In the genomic region with DNA sequence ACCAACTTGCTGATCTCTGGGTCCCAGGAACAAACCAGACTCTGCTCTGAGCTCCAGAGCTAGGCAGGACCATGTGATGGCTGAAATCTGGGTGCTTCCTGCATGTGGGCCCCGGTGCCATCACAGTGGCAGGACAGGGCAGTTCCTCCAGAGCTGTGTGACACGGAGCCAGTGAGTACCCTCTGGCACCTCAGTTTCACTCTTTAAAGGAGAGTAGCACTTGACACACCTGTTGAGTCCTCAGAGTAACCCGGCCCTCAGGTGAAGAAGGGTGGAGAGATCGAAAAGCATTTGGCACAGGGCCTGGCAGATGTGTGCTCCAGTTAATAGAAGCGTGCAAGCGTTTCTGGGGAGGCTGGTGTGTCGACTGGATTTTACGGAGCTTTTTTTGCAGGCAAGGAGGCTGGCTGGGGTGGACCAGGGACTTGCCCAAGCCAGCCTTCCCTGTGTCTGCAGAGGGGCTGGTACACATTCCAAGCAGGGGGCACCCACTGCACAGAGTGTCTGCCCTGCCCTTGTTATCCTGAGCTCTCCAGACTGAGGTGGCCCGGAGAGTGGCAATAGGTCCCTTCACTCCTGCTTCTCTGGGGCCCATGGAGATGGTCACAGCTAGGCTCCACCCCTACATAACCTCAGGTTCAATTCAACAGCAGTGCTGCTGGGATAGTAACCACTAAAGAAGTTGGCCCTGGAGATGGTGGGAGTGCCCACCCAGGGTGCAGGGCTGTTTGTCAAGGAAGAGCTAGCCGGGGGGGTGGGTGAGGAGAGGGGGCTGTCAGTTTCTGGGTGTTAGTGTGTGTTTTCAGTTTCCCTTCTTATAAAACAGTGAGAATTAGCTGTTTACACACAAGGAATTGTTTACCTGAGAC, we compare ENCODE assay signal across 10 cellular contexts. TPM values are rescaled to one million over a fixed set of nuclear protein-coding genes. Genes with fewer than 3 reads are reported as not detected.
A peak's percentile ranks its signal among the peaks of the same experiment; 100 is the strongest.
DNase-seq lines count a peak whose midpoint lies in the region; ATAC-seq and TF ChIP-seq lines count a peak whose summit lies in the region.
"Had no signal": no experiment of that assay in that cellular context is flagged by ENCODE, and none has a peak within 500 bp of the region (broad histone marks: within the 10 kb centered on the region; RNA-seq: fewer than 3 reads in every experiment).

No MANE protein-coding gene starts in this region.

- TF ChIP-seq CTCF in Panc1 (IDR thresholded peaks at IDR 0.05): no peak
- TF ChIP-seq CTCF in endothelial cell (IDR thresholded peaks at IDR 0.05; ENCODE audit: unreplicated experiment): no peak
- no peak for TF ChIP-seq CTCF in type B pancreatic cell (conservative IDR thresholded peaks at IDR 0.05)

- H3K27me3 ChIP-seq in Panc1 (ENCODE audit: control insufficient read depth, insufficient read depth, low read length): no peaks in the 10 kb centered on the region
- H3K27me3 ChIP-seq: esophagus squamous epithelium had no signal

- peaks cover 9% of the 10 kb centered on the region for H3K36me3 ChIP-seq in Panc1 (ENCODE audit: control insufficient read depth, insufficient read depth, low read length)

- DNase-seq in Right ventricle myocardium superior (peak; percentile 17), cardiac septum (ENCODE audit: low spot score) (no peak), Panc1 (ENCODE audit: low read depth, low spot score) (no peak), endothelial cell (ENCODE audit: low spot score) (no peak), type B pancreatic cell (ENCODE audit: extremely low spot score, unreplicated experiment) (no peak), caudate nucleus (lab: John Stamatoyannopoulos, UW) (no peak), activated gamma-delta T cell (lab: John Stamatoyannopoulos, UW) (no peak), NCI-H69 (lab: John Stamatoyannopoulos, UW) (no peak)
- DNase-seq: esophagus squamous epithelium, NCI-H526 had no signal

- intact Hi-C loops in Right ventricle myocardium superior (cut with DNase I): no loop called here
- intact Hi-C loops in cardiac septum (cut with DNase I): no loop called here
- intact Hi-C loops in Panc1 (cut with micrococcal nuclease; ENCODE audit: unreplicated experiment): no loop called here

- H3K36me3 Mint-ChIP-seq in endothelial cell (ENCODE audit: low read depth, unreplicated experiment) (peaks cover 50% of the 10 kb centered on the region), type B pancreatic cell (peaks cover 26% of the 10 kb centered on the region)

- POLR2A ChIA-PET in Panc1 (lab: Charles Lee): no interaction called here

- ATAC-seq in Right ventricle myocardium superior (ENCODE audit: poor library complexity): no peak
- ATAC-seq in Panc1: no peak

- peak overlapping the region; percentile 81 for H3K27ac Mint-ChIP-seq in endothelial cell (ENCODE audit: unreplicated experiment)
- H3K27ac Mint-ChIP-seq in type B pancreatic cell: peak overlapping the region; percentile 66

- 0 out of 2 replicates have a peak overlapping the region, but pooled peaks have one; percentile 17 for H3K27ac ChIP-seq in Panc1 (ENCODE audit: low read length)
- no peak overlapping the region for H3K27ac ChIP-seq in caudate nucleus (ENCODE audit: low read depth, low read length)

- no peaks in the 10 kb centered on the region for H3K9me3 ChIP-seq in Panc1 (ENCODE audit: control insufficient read depth, insufficient read depth, low read depth, low read length)
- H3K9me3 ChIP-seq: esophagus squamous epithelium had no signal

- H3K4me3 Mint-ChIP-seq in endothelial cell (ENCODE audit: unreplicated experiment) (peak overlapping the region; percentile 56), type B pancreatic cell (peak overlapping the region; percentile 64)

- in situ Hi-C loops in Panc1 (cut with HindIII; ENCODE audit: low pct_unique_long_range_greater_than_20kb, low sequenced_read_pairs): no loop called here

- H3K4me1 Mint-ChIP-seq in endothelial cell (ENCODE audit: unreplicated experiment): peaks cover 33% of the 10 kb centered on the region
- peaks cover 19% of the 10 kb centered on the region for H3K4me1 Mint-ChIP-seq in type B pancreatic cell (ENCODE audit: unreplicated experiment)

- no peaks in the 10 kb centered on the region for H3K9me3 Mint-ChIP-seq in endothelial cell (ENCODE audit: unreplicated experiment)
- no peaks in the 10 kb centered on the region for H3K9me3 Mint-ChIP-seq in type B pancreatic cell

- BruUV-seq in Panc1 (replicated peaks; lab: Mats Ljungman, UMichigan): no TSS peak

- H3K4me3 ChIP-seq in Panc1 (ENCODE audit: low read depth in 2 of 2, low read length in 2 of 2): no peak overlapping the region
- H3K4me3 ChIP-seq: esophagus squamous epithelium had no signal

- peaks cover 16% of the 10 kb centered on the region for H3K27me3 Mint-ChIP-seq in endothelial cell (ENCODE audit: unreplicated experiment)
- peaks cover 3% of the 10 kb centered on the region for H3K27me3 Mint-ChIP-seq in type B pancreatic cell

- H3K4me1 ChIP-seq in Panc1 (ENCODE audit: control insufficient read depth, insufficient read depth, low read length): peaks cover 13% of the 10 kb centered on the region

- CTCF ChIA-PET in Panc1 (lab: Charles Lee): no interaction called here

RNA-seq across cellular contexts. Expression of a gene that starts 8.3 kb away (rescaled TPM):
- total RNA-seq in Right ventricle myocardium superior (586 TPM), cardiac septum (548 TPM), Panc1 (2021; ENCODE audit: unreplicated experiment) (1,349 TPM), endothelial cell (ENCODE audit: unreplicated experiment) (3,886 TPM), type B pancreatic cell (ENCODE audit: low replicate concordance) (3,159 and 4,081 TPM in 2 replicates)
- 1,726 TPM for polyA plus RNA-seq in Panc1 (2012; ENCODE audit: insufficient read length)

RNA-seq across cellular contexts. Expression of a gene that starts 8.7 kb away (rescaled TPM):
- total RNA-seq in Right ventricle myocardium superior (not detected), cardiac septum (not detected), Panc1 (2021; ENCODE audit: unreplicated experiment) (0.59 TPM), endothelial cell (ENCODE audit: unreplicated experiment) (1.1 TPM), type B pancreatic cell (ENCODE audit: low replicate concordance) (0.48 and 0.52 TPM in 2 replicates)
- polyA plus RNA-seq in Panc1 (2012; ENCODE audit: insufficient read length): 0.74 TPM

RNA-seq across cellular contexts. Expression of a gene that starts 14.6 kb away (rescaled TPM):
- 30.1 TPM for total RNA-seq in Right ventricle myocardium superior
- 37.9 TPM for total RNA-seq in cardiac septum
- 69.5 TPM for total RNA-seq in Panc1 (2021; ENCODE audit: unreplicated experiment)
- polyA plus RNA-seq in Panc1 (2012; ENCODE audit: insufficient read length): 106 TPM
- 113 TPM for total RNA-seq in endothelial cell (ENCODE audit: unreplicated experiment)
- total RNA-seq in type B pancreatic cell (ENCODE audit: low replicate concordance): 51.7 and 58.9 TPM in 2 replicates

RNA-seq across cellular contexts. Expression of a gene that starts 23.5 kb away (rescaled TPM):
- total RNA-seq in Right ventricle myocardium superior (not detected), cardiac septum (not detected), Panc1 (2021; ENCODE audit: unreplicated experiment) (not detected), endothelial cell (ENCODE audit: unreplicated experiment) (not detected), type B pancreatic cell (ENCODE audit: low replicate concordance) (not detected in 2 replicates)
- not detected for polyA plus RNA-seq in Panc1 (2012; ENCODE audit: insufficient read length)
- total RNA-seq: esophagus squamous epithelium had no signal

RNA-seq across cellular contexts. Expression of a gene that starts 23.9 kb away (rescaled TPM):
- total RNA-seq in Right ventricle myocardium superior (not detected), cardiac septum (not detected), Panc1 (2021; ENCODE audit: unreplicated experiment) (not detected), endothelial cell (ENCODE audit: unreplicated experiment) (not detected), type B pancreatic cell (ENCODE audit: low replicate concordance) (not detected in 2 replicates)
- not detected for polyA plus RNA-seq in Panc1 (2012; ENCODE audit: insufficient read length)
- total RNA-seq: esophagus squamous epithelium had no signal
